14 cellular contexts compared by ENCODE assay signal in the genomic region with DNA sequence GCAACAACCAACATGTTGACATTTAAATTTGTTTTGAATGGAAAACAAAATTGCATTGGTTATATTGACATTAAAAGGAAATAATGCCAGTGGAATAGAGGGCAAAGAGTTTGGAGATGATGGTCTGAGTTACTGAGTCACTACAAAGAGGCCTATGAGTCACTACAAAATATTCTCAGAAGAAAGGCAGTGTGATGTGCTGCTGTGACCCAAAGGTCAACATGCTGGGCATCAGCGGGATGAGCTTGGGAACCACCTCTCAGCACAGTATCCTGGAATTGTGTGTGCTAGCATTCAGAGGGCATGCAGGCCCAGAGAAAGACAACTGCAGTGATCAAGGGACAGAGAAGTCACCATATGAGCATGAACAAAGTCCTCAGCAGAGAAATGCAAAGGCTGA. TPM values are rescaled to one million over a fixed set of nuclear protein-coding genes. Genes with fewer than 3 reads are reported as not detected.
DNase-seq lines count a peak whose midpoint lies in the region; ATAC-seq, FAIRE-seq and TF ChIP-seq lines count a peak whose summit lies in the region.
"Had no signal": no experiment of that assay in that cellular context is flagged by ENCODE, and none has a peak within 500 bp of the region (broad histone marks: within the 10 kb centered on the region; RNA-seq: fewer than 3 reads in every experiment).

No MANE protein-coding gene starts in this region.

- no peaks in the 10 kb centered on the region for H3K9me3 Mint-ChIP-seq in activated naive CD8-positive, alpha-beta T cell treated with anti-CD3 and anti-CD28 coated beads for 36 hours
- no peaks in the 10 kb centered on the region for H3K9me3 Mint-ChIP-seq in glutamatergic neuron (ENCODE audit: unreplicated experiment)
- H3K9me3 Mint-ChIP-seq: activated B cell treated with CpG ODN at 0.5 μM for 24 hours, brain had no signal

- peaks cover 23% of the 10 kb centered on the region for H3K4me1 Mint-ChIP-seq in activated naive CD8-positive, alpha-beta T cell treated with anti-CD3 and anti-CD28 coated beads for 36 hours
- peaks cover 3% of the 10 kb centered on the region for H3K4me1 Mint-ChIP-seq in glutamatergic neuron (ENCODE audit: low read depth, unreplicated experiment)

- H3K36me3 Mint-ChIP-seq in activated naive CD8-positive, alpha-beta T cell treated with anti-CD3 and anti-CD28 coated beads for 36 hours: peaks cover 9% of the 10 kb centered on the region
- no peaks in the 10 kb centered on the region for H3K36me3 Mint-ChIP-seq in glutamatergic neuron (ENCODE audit: unreplicated experiment)
- H3K36me3 Mint-ChIP-seq: brain had no signal

- H3K27ac ChIP-seq in kidney (ENCODE audit: low read depth in 2 of 2, low read length in 2 of 2) (no peak overlapping the region), RWPE1 (no peak overlapping the region)
- H3K27ac ChIP-seq: gastrocnemius medialis, KMS-11, suprapubic skin had no signal

- no peak for FAIRE-seq in kidney (lab: Jason Lieb, UNC)

- intact Hi-C loops in kidney (cut with DNase I): no loop called here

- no peaks in the 10 kb centered on the region for H3K27me3 Mint-ChIP-seq in activated naive CD8-positive, alpha-beta T cell treated with anti-CD3 and anti-CD28 coated beads for 36 hours
- H3K27me3 Mint-ChIP-seq in glutamatergic neuron (ENCODE audit: unreplicated experiment): no peaks in the 10 kb centered on the region
- H3K27me3 Mint-ChIP-seq: activated B cell treated with CpG ODN at 0.5 μM for 24 hours had no signal

- peak overlapping the region; percentile 67 for H3K27ac Mint-ChIP-seq in activated naive CD8-positive, alpha-beta T cell treated with anti-CD3 and anti-CD28 coated beads for 36 hours
- no peak overlapping the region for H3K27ac Mint-ChIP-seq in glutamatergic neuron (ENCODE audit: unreplicated experiment)
- H3K27ac Mint-ChIP-seq: activated B cell treated with CpG ODN at 0.5 μM for 24 hours, brain had no signal

- ATAC-seq in HG03108 (IDR thresholded peaks at IDR 0.05; ENCODE audit: unreplicated experiment): no peak
- ATAC-seq: gastrocnemius medialis had no signal

- no peak overlapping the region for H3K4me3 ChIP-seq in kidney (ENCODE audit: low read length in 2 of 2)
- H3K4me3 ChIP-seq: gastrocnemius medialis, suprapubic skin had no signal

- TF ChIP-seq CTCF in kidney (IDR thresholded peaks at IDR 0.05; ENCODE audit: borderline replicate concordance, extremely low read depth, insufficient read depth) (no peak), glutamatergic neuron (IDR thresholded peaks at IDR 0.05; ENCODE audit: partially characterized antibody, unreplicated experiment) (no peak), RWPE1 (conservative IDR thresholded peaks at IDR 0.05; ENCODE audit: low read depth) (no peak)

- CTCF ChIA-PET in RWPE1 (lab: Yijun Ruan, JAX): no interaction called here

- peak overlapping the region; percentile 51 for H3K4me3 Mint-ChIP-seq in activated naive CD8-positive, alpha-beta T cell treated with anti-CD3 and anti-CD28 coated beads for 36 hours
- H3K4me3 Mint-ChIP-seq in glutamatergic neuron (ENCODE audit: unreplicated experiment): no peak overlapping the region
- H3K4me3 Mint-ChIP-seq: activated B cell treated with CpG ODN at 0.5 μM for 24 hours had no signal

- H3K36me3 ChIP-seq in kidney (ENCODE audit: control insufficient read depth in 1 of 2, insufficient read depth in 2 of 2, low read length in 2 of 2): no peaks in the 10 kb centered on the region
- H3K36me3 ChIP-seq: gastrocnemius medialis, suprapubic skin had no signal

- DNase-seq in AG20443 (ENCODE audit: low spot score) (peak; percentile 38), HT1080 (ENCODE audit: low read depth) (peak; percentile 79), kidney (peak; percentile 38), glutamatergic neuron (no peak), RWPE1 (ENCODE audit: low spot score) (no peak)
- DNase-seq in activated naive CD8-positive, alpha-beta T cell treated with anti-CD3 and anti-CD28 coated beads for 36 hours: no peak
- DNase-seq in activated CD4-positive, alpha-beta T cell treated with anti-CD3 and anti-CD28 coated beads, Interleukin-2, amount 50 U/mL, for 1 hour: no peak
- DNase-seq: activated B cell treated with CpG ODN at 0.5 μM for 24 hours, Calu3, gastrocnemius medialis had no signal

- H3K9me3 ChIP-seq in kidney (ENCODE audit: control insufficient read depth in 1 of 2, low read length in 2 of 2): no peaks in the 10 kb centered on the region
- H3K9me3 ChIP-seq: gastrocnemius medialis, suprapubic skin had no signal

- POLR2A ChIA-PET in RWPE1 (lab: Yijun Ruan, JAX; ENCODE audit: low non-redundant PET): no interaction called here

- no peaks in the 10 kb centered on the region for H3K4me1 ChIP-seq in kidney (ENCODE audit: control insufficient read depth in 1 of 2, insufficient read depth in 1 of 2, low read depth in 1 of 2, low read length in 2 of 2)
- H3K4me1 ChIP-seq: suprapubic skin had no signal

- no peak overlapping the region for H3K9ac ChIP-seq in kidney (ENCODE audit: low read length in 2 of 2)
- H3K9ac ChIP-seq: KMS-11 had no signal

RNA-seq across cellular contexts. Expression of gene CMC4, which starts 2.8 kb away (rescaled TPM):
- 10.0 and 12.5 TPM in 2 replicates for total RNA-seq in HT1080 (2014; rRNA removed; shearing (Covaris generic))
- polyA plus RNA-seq in HT1080 (2015; cell fraction: cytosol; rRNA removed): 9.1 and 11.3 TPM in 2 replicates
- polyA plus RNA-seq in HT1080 (2015; cell fraction: nucleus; rRNA removed): 4.5 and 7.0 TPM in 2 replicates
- total RNA-seq in activated naive CD8-positive, alpha-beta T cell treated with anti-CD3 and anti-CD28 coated beads for 36 hours: 1 to 10 TPM; 4.6 to 5.0 TPM
- total RNA-seq in kidney (6.6 TPM), glutamatergic neuron (ENCODE audit: unreplicated experiment) (1.8 TPM)
- 26.2 TPM for polyA plus RNA-seq in kidney (ENCODE audit: insufficient read depth, low read depth, low replicate concordance)

RNA-seq across cellular contexts. Expression of gene MTCP1, which starts 2.8 kb away (rescaled TPM):
- total RNA-seq in HT1080 (2014; rRNA removed; shearing (Covaris generic)): 2.9 and 10.0 TPM in 2 replicates
- 2.0 and 4.0 TPM in 2 replicates for polyA plus RNA-seq in HT1080 (2015; cell fraction: cytosol; rRNA removed)
- 15.0 and 21.9 TPM in 2 replicates for polyA plus RNA-seq in HT1080 (2015; cell fraction: nucleus; rRNA removed)
- total RNA-seq in activated naive CD8-positive, alpha-beta T cell treated with anti-CD3 and anti-CD28 coated beads for 36 hours: 10 to 100 TPM; 17.2 to 19.9 TPM
- total RNA-seq in kidney (23.8 TPM), glutamatergic neuron (ENCODE audit: unreplicated experiment) (9.5 TPM)
- 21.5 TPM for polyA plus RNA-seq in kidney (ENCODE audit: insufficient read depth, low read depth, low replicate concordance)

RNA-seq across cellular contexts. Expression of gene BRCC3, which starts 3.1 kb away (rescaled TPM):
- total RNA-seq in HT1080 (2014; rRNA removed; shearing (Covaris generic)): 15.0 and 16.2 TPM in 2 replicates
- polyA plus RNA-seq in HT1080 (2015; cell fraction: cytosol; rRNA removed): 14.8 and 18.2 TPM in 2 replicates
- polyA plus RNA-seq in HT1080 (2015; cell fraction: nucleus; rRNA removed): 13.0 and 13.9 TPM in 2 replicates
- 10 to 100 TPM; 41.2 to 41.7 TPM for total RNA-seq in activated naive CD8-positive, alpha-beta T cell treated with anti-CD3 and anti-CD28 coated beads for 36 hours
- total RNA-seq in kidney (23.0 TPM), glutamatergic neuron (ENCODE audit: unreplicated experiment) (21.9 TPM)
- 14.4 TPM for polyA plus RNA-seq in kidney (ENCODE audit: insufficient read depth, low read depth, low replicate concordance)

RNA-seq across cellular contexts. Expression of gene FUNDC2, which starts 41.5 kb away (rescaled TPM):
- total RNA-seq in HT1080 (2014; rRNA removed; shearing (Covaris generic)): 44.9 and 46.5 TPM in 2 replicates
- 37.1 and 43.5 TPM in 2 replicates for polyA plus RNA-seq in HT1080 (2015; cell fraction: cytosol; rRNA removed)
- 20.4 and 23.8 TPM in 2 replicates for polyA plus RNA-seq in HT1080 (2015; cell fraction: nucleus; rRNA removed)
- 10 to 100 TPM; 97.3 to 99.7 TPM for total RNA-seq in activated naive CD8-positive, alpha-beta T cell treated with anti-CD3 and anti-CD28 coated beads for 36 hours
- 98.2 TPM for total RNA-seq in kidney
- 239 TPM for polyA plus RNA-seq in kidney (ENCODE audit: insufficient read depth, low read depth, low replicate concordance)
- 83.9 TPM for total RNA-seq in glutamatergic neuron (ENCODE audit: unreplicated experiment)

RNA-seq across cellular contexts. Expression of gene F8, which starts 45.6 kb away (rescaled TPM):
- 0.33 and 0.69 TPM in 2 replicates for total RNA-seq in HT1080 (2014; rRNA removed; shearing (Covaris generic))
- polyA plus RNA-seq in HT1080 (2015; cell fraction: cytosol; rRNA removed): 2.5 TPM in 2 replicates
- 0.90 and 1.8 TPM in 2 replicates for polyA plus RNA-seq in HT1080 (2015; cell fraction: nucleus; rRNA removed)
- total RNA-seq in activated naive CD8-positive, alpha-beta T cell treated with anti-CD3 and anti-CD28 coated beads for 36 hours: 1 to 10 TPM; 4.3 TPM
- 41.3 TPM for total RNA-seq in kidney
- 15.1 TPM for polyA plus RNA-seq in kidney (ENCODE audit: insufficient read depth, low read depth, low replicate concordance)
- 1.8 TPM for total RNA-seq in glutamatergic neuron (ENCODE audit: unreplicated experiment)

Comparison
In these comparisons a context has a peak if more than half of its experiments do, and no peak if none do; other contexts are left out.
1. DNase-seq: peak in AG20443 (single experiment), HT1080 (single experiment) and kidney (single experiment); none in activated naive CD8-positive, alpha-beta T cell treated with anti-CD3 and anti-CD28 coated beads for 36 hours (single experiment), glutamatergic neuron (single experiment), RWPE1 (single experiment) and activated CD4-positive, alpha-beta T cell treated with anti-CD3 and anti-CD28 coated beads, Interleukin-2, amount 50 U/mL, for 1 hour (single experiment).